Comparison of ENCODE assay signal across 8 cellular contexts in the genomic region with DNA sequence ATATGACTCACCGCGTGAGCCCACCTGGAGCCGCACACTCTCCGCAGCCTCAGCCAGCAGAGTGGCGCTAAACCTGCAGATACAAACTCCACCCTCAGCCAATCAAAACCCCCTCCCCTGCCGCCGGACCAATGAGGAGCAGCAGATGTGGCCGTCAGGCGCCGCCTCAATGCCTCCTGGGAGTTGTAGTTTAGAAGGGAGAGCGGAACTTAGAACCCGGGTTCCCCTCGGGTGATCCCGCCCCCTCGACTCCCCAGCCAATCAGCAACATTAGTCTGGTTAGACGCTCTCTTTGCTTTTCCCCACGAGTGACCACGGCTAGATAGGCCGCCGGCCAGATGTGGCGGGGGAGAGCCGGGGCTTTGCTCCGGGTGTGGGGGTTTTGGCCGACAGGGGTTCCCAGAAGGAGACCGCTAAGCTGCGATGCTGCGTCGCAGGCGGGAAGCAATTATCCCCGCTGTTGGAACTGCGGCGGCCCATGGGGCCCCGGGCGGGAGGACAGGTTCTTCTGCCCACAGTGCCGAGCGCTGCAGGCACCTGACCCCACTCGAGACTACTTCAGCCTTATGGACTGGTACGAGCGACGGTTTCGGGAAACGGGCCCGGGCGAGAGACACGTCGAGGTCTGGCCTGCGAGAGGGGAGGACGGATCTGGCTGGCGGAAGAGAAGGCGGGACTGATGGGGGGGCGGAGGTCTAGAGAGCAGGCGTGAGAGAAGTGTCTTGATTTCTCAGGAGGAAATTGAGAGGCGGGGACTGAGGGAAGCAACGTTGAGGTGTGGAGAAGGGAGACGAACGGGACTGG. TPM values are rescaled to one million over a fixed set of nuclear protein-coding genes. Genes with fewer than 3 reads are reported as not detected.
DNase-seq lines count a peak whose midpoint lies in the region; ATAC-seq and TF ChIP-seq lines count a peak whose summit lies in the region.

Gene CHEK2, minus strand, starts transcription at position 63 of the 804 bp plus-strand sequence. CDS start 7,099 bp downstream, outside the sequence.
Gene HSCB, plus strand, starts transcription at position 282 of the 804 bp plus-strand sequence. Its CDS starts 57 bp downstream, at position 339.

- peak within 1 kb of the TSS; percentile 94 for H3K4me2 ChIP-seq in SU-DHL-6 (ENCODE audit: low read depth, low read length, poor library complexity, severe bottlenecking)

- peak within 1 kb of the TSS; percentile 83 for H2AFZ ChIP-seq in SU-DHL-6 (ENCODE audit: low read depth, low read length, severe bottlenecking)

- H3K36me3 Mint-ChIP-seq in activated naive CD8-positive, alpha-beta T cell treated with anti-CD3 and anti-CD28 coated beads, Interleukin-2, amount 50 U/mL, for 24 hours (ENCODE audit: low read depth): peaks cover 21% of the 10 kb centered on the region

- H3K4me3 ChIP-seq in GM12864 (ENCODE audit: low read depth, low read length) (peak within 1 kb of the TSS; percentile 94), SU-DHL-6 (ENCODE audit: insufficient read depth, low read length, poor library complexity, severe bottlenecking) (peak within 1 kb of the TSS; percentile 87), ovary (peak within 1 kb of the TSS; percentile 98), thyroid gland (replicated peaks in 1 of 3) (peak within 1 kb of the TSS; percentile 93 to 98 (median 95))

- H3K27me3 Mint-ChIP-seq in activated naive CD8-positive, alpha-beta T cell treated with anti-CD3 and anti-CD28 coated beads, Interleukin-2, amount 50 U/mL, for 24 hours: peaks cover 2% of the 10 kb centered on the region

- ATAC-seq in HG02678 (IDR thresholded peaks at IDR 0.05; ENCODE audit: unreplicated experiment) (peak; percentile 94), Right ventricle myocardium inferior (peak; percentile 98)
- peak; percentile 94 for ATAC-seq in activated naive CD8-positive, alpha-beta T cell treated with anti-CD3 and anti-CD28 coated beads, Interleukin-2, amount 50 U/mL, for 24 hours

- peak within 1 kb of the TSS; percentile 85 for H3K27ac ChIP-seq in SU-DHL-6 (ENCODE audit: low read depth, low read length)
- peak within 1 kb of the TSS; percentile 95 to 98 for H3K27ac ChIP-seq in ovary
- H3K27ac ChIP-seq in thyroid gland: peak within 1 kb of the TSS; percentile 99

- peak within 1 kb of the TSS; percentile 87 for H3K4me3 Mint-ChIP-seq in activated naive CD8-positive, alpha-beta T cell treated with anti-CD3 and anti-CD28 coated beads, Interleukin-2, amount 50 U/mL, for 24 hours

- H3F3A ChIP-seq in SU-DHL-6 (ENCODE audit: insufficient read depth): peaks cover 7% of the 10 kb centered on the region; the same call in 1 of the 2 replicates

- peaks cover 43% of the 10 kb centered on the region for H3K79me2 ChIP-seq in SU-DHL-6 (ENCODE audit: insufficient read depth, low read length)

- no peaks in the 10 kb centered on the region for H3K36me3 ChIP-seq in SU-DHL-6 (ENCODE audit: low read length)
- no peaks in the 10 kb centered on the region for H3K36me3 ChIP-seq in ovary
- peaks cover 9 to 28% of the 10 kb centered on the region in 2 donors for H3K36me3 ChIP-seq in thyroid gland

- H3K27ac Mint-ChIP-seq in activated naive CD8-positive, alpha-beta T cell treated with anti-CD3 and anti-CD28 coated beads, Interleukin-2, amount 50 U/mL, for 24 hours: peak within 1 kb of the TSS; percentile 84

- peak within 1 kb of the TSS; percentile 95 for H3K9ac ChIP-seq in SU-DHL-6 (ENCODE audit: low read length)

- 0 to 1% (median 0%) methylated on average over 53 to 56 of the region's 56 CpGs for WGBS in ovary, 3 donors
- WGBS in thyroid gland, 2 donors: 0 to 1% methylated on average over 36 to 49 of the region's 56 CpGs

- H4K20me1 ChIP-seq in SU-DHL-6 (ENCODE audit: low read depth, low read length): no peaks in the 10 kb centered on the region

- H3K9me3 ChIP-seq in SU-DHL-6 (ENCODE audit: insufficient read depth, low read length) (no peaks in the 10 kb centered on the region), ovary (no peaks in the 10 kb centered on the region), thyroid gland (no peaks in the 10 kb centered on the region)

- peak; percentile 98 for DNase-seq in GM12864 (ENCODE audit: low read depth)
- peak; percentile 83 for DNase-seq in NCI-H128 (lab: John Stamatoyannopoulos, UW; ENCODE audit: unreplicated experiment)
- peak; percentile 95 for DNase-seq in activated naive CD8-positive, alpha-beta T cell treated with anti-CD3 and anti-CD28 coated beads, Interleukin-2, amount 50 U/mL, for 24 hours
- DNase-seq in Right ventricle myocardium inferior (ENCODE audit: missing footprints): peak; percentile 99
- peak; percentile 97 to 99 (median 98) for DNase-seq in ovary
- DNase-seq in thyroid gland: peak; percentile 99

- H3K4me1 ChIP-seq in ovary (ENCODE audit: insufficient read depth) (no peaks in the 10 kb centered on the region), thyroid gland (peaks cover 12 to 14% of the 10 kb centered on the region in 2 donors)

- intact Hi-C loops in Right ventricle myocardium inferior (cut with DNase I) (loop anchor here (2.0 kb wide), 2 partner anchors 31 to 61 kb away; partner anchors contain the start of gene CCDC117), ovary (cut with DNase I) (no loop called here), thyroid gland (cut with DNase I) (no loop called here)

- no peaks in the 10 kb centered on the region for H3K9me2 ChIP-seq in SU-DHL-6 (replicated peaks; ENCODE audit: insufficient read depth, low read length)

- TF ChIP-seq CTCF in GM12864 (IDR thresholded peaks at IDR 0.05; ENCODE audit: low read depth, low read length, missing control alignments) (no peak), SU-DHL-6 (IDR thresholded peaks at IDR 0.05; ENCODE audit: insufficient read depth, low read length, poor library complexity, severe bottlenecking) (no peak), ovary (IDR thresholded peaks at IDR 0.05) (peak in 2 of 3 donors; percentile 24 to 43), thyroid gland (IDR thresholded peaks at IDR 0.05) (no peak)

- H3K4me1 Mint-ChIP-seq in activated naive CD8-positive, alpha-beta T cell treated with anti-CD3 and anti-CD28 coated beads, Interleukin-2, amount 50 U/mL, for 24 hours: peaks cover 29% of the 10 kb centered on the region

- TF ChIP-seq POLR2A in ovary (IDR thresholded peaks at IDR 0.05): peak; percentile 82
- peak; percentile 69 to 96 for TF ChIP-seq POLR2A in thyroid gland (IDR thresholded peaks at IDR 0.05)

- TF ChIP-seq EP300 in ovary (IDR thresholded peaks at IDR 0.05): no peak

- no peaks in the 10 kb centered on the region for H3K27me3 ChIP-seq in SU-DHL-6 (ENCODE audit: low read length)
- H3K27me3 ChIP-seq in ovary: no peaks in the 10 kb centered on the region
- no peaks in the 10 kb centered on the region for H3K27me3 ChIP-seq in thyroid gland

- no peaks in the 10 kb centered on the region for H3K9me3 Mint-ChIP-seq in activated naive CD8-positive, alpha-beta T cell treated with anti-CD3 and anti-CD28 coated beads, Interleukin-2, amount 50 U/mL, for 24 hours

RNA-seq across cellular contexts. Expression of gene CHEK2, which starts in this region (rescaled TPM):
- total RNA-seq in Right ventricle myocardium inferior: 1.9 TPM
- 10 to 100 TPM in 4 of 7 donors, 1 to 10 TPM in 3; 4.1 to 18.2 (median 10.1) TPM for total RNA-seq in ovary
- polyA plus RNA-seq in ovary: 10 to 100 TPM; 10.2 to 10.5 TPM
- total RNA-seq in thyroid gland: 10 to 100 TPM in 2 of 4 donors, 1 to 10 TPM in 2; 7.1 to 16.0 (median 9.4) TPM

RNA-seq across cellular contexts. Expression of gene HSCB, which starts in this region (rescaled TPM):
- 9.6 TPM for total RNA-seq in Right ventricle myocardium inferior
- total RNA-seq in ovary: 10 to 100 TPM; 14.9 to 70.6 (median 17.0) TPM
- polyA plus RNA-seq in ovary: 10 to 100 TPM; 25.7 to 27.9 TPM
- 10 to 100 TPM; 10.7 to 30.6 (median 25.6) TPM for total RNA-seq in thyroid gland

Comparison
In these comparisons a context has a peak if more than half of its experiments do, and no peak if none do; other contexts are left out.
1. Peak in every context shown above with its lines: DNase-seq, ATAC-seq, H3K4me3 ChIP-seq and H3K27ac ChIP-seq.
2. CTCF ChIP-seq: peak in ovary (2 of 3); none in GM12864 (single experiment), SU-DHL-6 (single experiment) and thyroid gland (0 of 6).